1 cellular context compared by ENCODE assay signal in the genomic region with DNA sequence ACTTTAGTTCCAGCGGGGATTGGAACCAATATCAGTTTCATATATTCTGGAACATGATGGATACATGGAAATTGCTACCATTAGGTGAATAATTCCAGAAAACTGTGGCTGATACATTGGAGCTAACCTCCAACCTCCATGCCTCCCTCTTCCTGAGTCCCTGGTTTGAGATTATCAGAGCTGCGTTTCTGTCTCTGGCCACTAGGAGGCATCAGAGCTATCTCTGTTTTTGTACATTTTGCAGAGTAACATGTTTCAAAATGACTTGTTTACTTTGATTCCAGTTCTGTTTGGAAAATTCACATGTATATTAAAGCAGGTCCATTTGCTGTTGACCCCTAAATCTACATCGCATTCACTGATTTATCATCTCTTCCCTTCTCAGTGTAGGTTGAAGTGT.
TF ChIP-seq lines count a peak whose summit lies in the region.

No MANE protein-coding gene starts in this region.

TF ChIP-seq in GM23338, 12 proteins besides CTCF, POLR2A, EP300 and RAD21 (continued from another document):
- TF ChIP-seq, protein P1, sequence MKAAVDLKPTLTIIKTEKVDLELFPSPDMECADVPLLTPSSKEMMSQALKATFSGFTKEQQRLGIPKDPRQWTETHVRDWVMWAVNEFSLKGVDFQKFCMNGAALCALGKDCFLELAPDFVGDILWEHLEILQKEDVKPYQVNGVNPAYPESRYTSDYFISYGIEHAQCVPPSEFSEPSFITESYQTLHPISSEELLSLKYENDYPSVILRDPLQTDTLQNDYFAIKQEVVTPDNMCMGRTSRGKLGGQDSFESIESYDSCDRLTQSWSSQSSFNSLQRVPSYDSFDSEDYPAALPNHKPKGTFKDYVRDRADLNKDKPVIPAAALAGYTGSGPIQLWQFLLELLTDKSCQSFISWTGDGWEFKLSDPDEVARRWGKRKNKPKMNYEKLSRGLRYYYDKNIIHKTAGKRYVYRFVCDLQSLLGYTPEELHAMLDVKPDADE (IDR thresholded peaks at IDR 0.05), result no peak
- no peak for TF ChIP-seq CREB1 (CRISPR knock-in tag; IDR thresholded peaks at IDR 0.05; ENCODE audit: low read depth)
- TF ChIP-seq ZNF331 (CRISPR knock-in tag; IDR thresholded peaks at IDR 0.05; ENCODE audit: low read depth), result no peak
- TF ChIP-seq, protein P2, sequence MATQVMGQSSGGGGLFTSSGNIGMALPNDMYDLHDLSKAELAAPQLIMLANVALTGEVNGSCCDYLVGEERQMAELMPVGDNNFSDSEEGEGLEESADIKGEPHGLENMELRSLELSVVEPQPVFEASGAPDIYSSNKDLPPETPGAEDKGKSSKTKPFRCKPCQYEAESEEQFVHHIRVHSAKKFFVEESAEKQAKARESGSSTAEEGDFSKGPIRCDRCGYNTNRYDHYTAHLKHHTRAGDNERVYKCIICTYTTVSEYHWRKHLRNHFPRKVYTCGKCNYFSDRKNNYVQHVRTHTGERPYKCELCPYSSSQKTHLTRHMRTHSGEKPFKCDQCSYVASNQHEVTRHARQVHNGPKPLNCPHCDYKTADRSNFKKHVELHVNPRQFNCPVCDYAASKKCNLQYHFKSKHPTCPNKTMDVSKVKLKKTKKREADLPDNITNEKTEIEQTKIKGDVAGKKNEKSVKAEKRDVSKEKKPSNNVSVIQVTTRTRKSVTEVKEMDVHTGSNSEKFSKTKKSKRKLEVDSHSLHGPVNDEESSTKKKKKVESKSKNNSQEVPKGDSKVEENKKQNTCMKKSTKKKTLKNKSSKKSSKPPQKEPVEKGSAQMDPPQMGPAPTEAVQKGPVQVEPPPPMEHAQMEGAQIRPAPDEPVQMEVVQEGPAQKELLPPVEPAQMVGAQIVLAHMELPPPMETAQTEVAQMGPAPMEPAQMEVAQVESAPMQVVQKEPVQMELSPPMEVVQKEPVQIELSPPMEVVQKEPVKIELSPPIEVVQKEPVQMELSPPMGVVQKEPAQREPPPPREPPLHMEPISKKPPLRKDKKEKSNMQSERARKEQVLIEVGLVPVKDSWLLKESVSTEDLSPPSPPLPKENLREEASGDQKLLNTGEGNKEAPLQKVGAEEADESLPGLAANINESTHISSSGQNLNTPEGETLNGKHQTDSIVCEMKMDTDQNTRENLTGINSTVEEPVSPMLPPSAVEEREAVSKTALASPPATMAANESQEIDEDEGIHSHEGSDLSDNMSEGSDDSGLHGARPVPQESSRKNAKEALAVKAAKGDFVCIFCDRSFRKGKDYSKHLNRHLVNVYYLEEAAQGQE (IDR thresholded peaks at IDR 0.05; ENCODE audit: unreplicated experiment), result no peak
- no peak for TF ChIP-seq NANOG (IDR thresholded peaks at IDR 0.05; ENCODE audit: borderline replicate concordance)
TF ChIP-seq in GM23338: peak in this region for 0.
